ENCODE assay signal across 8 cellular contexts in the genomic region with DNA sequence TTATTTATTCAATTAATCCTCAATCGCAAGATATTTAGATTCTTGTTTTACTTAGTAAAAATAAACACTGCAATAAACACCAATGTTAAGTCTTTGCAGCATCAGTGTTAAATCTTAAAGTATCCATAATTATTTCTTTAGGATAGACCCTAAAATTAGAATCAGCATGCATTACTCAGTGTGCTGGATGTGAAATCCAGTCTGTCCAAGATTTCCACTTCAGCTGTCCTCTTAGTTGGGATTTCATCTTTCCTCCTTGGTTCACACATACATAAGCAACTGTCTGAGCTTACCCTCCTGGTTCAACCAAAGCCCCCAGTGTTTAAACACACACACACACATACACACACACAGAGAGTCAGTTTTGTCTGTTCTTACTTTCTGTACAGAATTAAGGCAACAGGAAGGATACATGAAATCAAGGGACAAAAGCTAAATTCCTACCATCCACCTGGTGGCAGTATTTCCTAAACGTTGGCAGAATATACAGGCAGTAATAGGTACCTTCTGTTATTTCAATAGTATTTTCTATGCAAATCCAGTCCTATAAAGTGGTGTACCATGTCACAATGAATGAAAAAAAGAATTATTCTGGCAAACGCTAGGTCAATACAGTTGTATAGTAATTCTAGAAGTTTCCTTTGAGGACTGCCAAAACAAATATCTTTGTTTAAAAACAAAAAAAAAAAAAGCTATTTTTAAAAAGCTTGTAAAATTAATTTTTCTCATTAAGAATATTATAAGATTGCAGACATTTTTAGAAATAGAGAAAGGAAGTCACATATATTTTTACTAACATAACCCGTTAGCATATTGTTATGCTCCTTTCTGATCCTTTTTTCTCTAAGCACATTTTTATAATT. TPM values are rescaled to one million over a fixed set of nuclear protein-coding genes. Genes with fewer than 3 reads are reported as not detected.
DNase-seq lines count a peak whose midpoint lies in the region; ATAC-seq and TF ChIP-seq lines count a peak whose summit lies in the region.

No MANE protein-coding gene starts in this region.

- no peak overlapping the region for H2AFZ ChIP-seq in OCI-LY7 (ENCODE audit: low read length)
- H2AFZ ChIP-seq in parathyroid adenoma = no peak overlapping the region

- TF ChIP-seq CTCF in LNCAP (IDR thresholded peaks at IDR 0.05) (peak; percentile 79), OCI-LY7 (conservative IDR thresholded peaks at IDR 0.05; ENCODE audit: low read length) (peak; percentile 94), parathyroid adenoma (IDR thresholded peaks at IDR 0.05) (peak; percentile 68)

- H3K27ac Mint-ChIP-seq in activated naive CD4-positive, alpha-beta T cell treated with anti-CD3 and anti-CD28 coated beads, Interleukin-2, amount 10 ng/mL, durations not matched to agents 7 days and 5 days = no peak overlapping the region

- no peak overlapping the region for H3K4me2 ChIP-seq in OCI-LY7 (ENCODE audit: low read length)
- no peak overlapping the region for H3K4me2 ChIP-seq in parathyroid adenoma (ENCODE audit: low read length)

- no peak overlapping the region for H3K9ac ChIP-seq in parathyroid adenoma

- peaks cover 13% of the 10 kb centered on the region for H3K27me3 Mint-ChIP-seq in activated naive CD4-positive, alpha-beta T cell treated with anti-CD3 and anti-CD28 coated beads, Interleukin-2, amount 10 ng/mL, durations not matched to agents 7 days and 5 days

- CTCF ChIA-PET in OCI-LY7 (lab: Charles Lee; ENCODE audit: unreplicated experiment) = no interaction called here
- CTCF ChIA-PET in activated naive CD4-positive, alpha-beta T cell treated with anti-CD3 and anti-CD28 coated beads, Interleukin-2, amount 10 ng/mL, durations not matched to agents 7 days and 5 days (lab: Charles Lee) = interaction anchor here (0.6 to 8.6 kb wide), 29 partner anchors 9 to 427 kb away, joined by 3 to 190 read pairs (median 4); a partner anchor contains a TSS

- BruUV-seq in OCI-LY7 (replicated peaks; lab: Mats Ljungman, UMichigan) = no TSS peak

- no peaks in the 10 kb centered on the region for H3K9me2 ChIP-seq in OCI-LY7 (ENCODE audit: insufficient read depth, low read length)

- POLR2A ChIA-PET in OCI-LY7 (lab: Charles Lee) = interaction anchor here (0.6 to 0.8 kb wide), 3 partner anchors 38 to 427 kb away, joined by 3 read pairs; no protein-coding TSS in a partner anchor

- no peaks in the 10 kb centered on the region for H3K36me3 Mint-ChIP-seq in activated naive CD4-positive, alpha-beta T cell treated with anti-CD3 and anti-CD28 coated beads, Interleukin-2, amount 10 ng/mL, durations not matched to agents 7 days and 5 days

- H3K79me2 ChIP-seq in OCI-LY7 (ENCODE audit: insufficient read depth, low read depth, low read length) (no peaks in the 10 kb centered on the region), parathyroid adenoma (no peaks in the 10 kb centered on the region)

- no peak overlapping the region for H3K27ac ChIP-seq in OCI-LY7 (ENCODE audit: low read depth, low read length, poor library complexity, severe bottlenecking)
- no peak overlapping the region for H3K27ac ChIP-seq in parathyroid adenoma

- no peaks in the 10 kb centered on the region for H3K27me3 ChIP-seq in parathyroid adenoma (ENCODE audit: control insufficient read depth, insufficient read depth, low read length)

- H3K36me3 ChIP-seq in OCI-LY7 (ENCODE audit: insufficient read depth, low read length) = no peaks in the 10 kb centered on the region
- no peaks in the 10 kb centered on the region for H3K36me3 ChIP-seq in parathyroid adenoma (ENCODE audit: control insufficient read depth, insufficient read depth, low read length)

- intact Hi-C loops in OCI-LY7 (cut with micrococcal nuclease; ENCODE audit: unreplicated experiment) = loop anchor here (1.0 to 10.0 kb wide), 3 partner anchors 85 to 255 kb away; a partner anchor contains a TSS

- no peaks in the 10 kb centered on the region for H3K9me3 ChIP-seq in OCI-LY7 (ENCODE audit: low read length)
- H3K9me3 ChIP-seq in parathyroid adenoma (ENCODE audit: control insufficient read depth, low read length) = no peaks in the 10 kb centered on the region

- ATAC-seq in GM18861 (IDR thresholded peaks at IDR 0.05; ENCODE audit: unreplicated experiment) (peak; percentile 72), HG02840 (IDR thresholded peaks at IDR 0.05; ENCODE audit: low FRiP score, unreplicated experiment) (no peak)

- H3K4me1 Mint-ChIP-seq in activated naive CD4-positive, alpha-beta T cell treated with anti-CD3 and anti-CD28 coated beads, Interleukin-2, amount 10 ng/mL, durations not matched to agents 7 days and 5 days = no peaks in the 10 kb centered on the region

- no peaks in the 10 kb centered on the region for H3K9me3 Mint-ChIP-seq in activated naive CD4-positive, alpha-beta T cell treated with anti-CD3 and anti-CD28 coated beads, Interleukin-2, amount 10 ng/mL, durations not matched to agents 7 days and 5 days

- no peak overlapping the region for H3K4me3 Mint-ChIP-seq in activated naive CD4-positive, alpha-beta T cell treated with anti-CD3 and anti-CD28 coated beads, Interleukin-2, amount 10 ng/mL, durations not matched to agents 7 days and 5 days

- H3K4me3 ChIP-seq in OCI-LY7 (ENCODE audit: low read depth, low read length, poor library complexity, severe bottlenecking) (no peak overlapping the region), parathyroid adenoma (ENCODE audit: low read depth, low read length) (no peak overlapping the region)

- H3K4me1 ChIP-seq in OCI-LY7 (ENCODE audit: insufficient read depth, low read length, poor library complexity, severe bottlenecking) (peaks cover 4% of the 10 kb centered on the region), parathyroid adenoma (no peaks in the 10 kb centered on the region)

- peak; percentile 90 for DNase-seq in Ammon's horn (ENCODE audit: low spot score)
- peak; percentile 66 for DNase-seq in OCI-LY7 (ENCODE audit: low spot score)
- DNase-seq in activated naive CD4-positive, alpha-beta T cell treated with anti-CD3 and anti-CD28 coated beads, Interleukin-2, amount 10 ng/mL, durations not matched to agents 7 days and 5 days = peak; percentile 58
- peak; percentile 69 for DNase-seq in glomerular visceral epithelial cell (ENCODE audit: extremely low spot score)

- no peaks in the 10 kb centered on the region for H4K20me1 ChIP-seq in OCI-LY7 (ENCODE audit: insufficient read depth, low read length)

RNA-seq across cellular contexts. Expression of a gene that starts 27.3 kb away (rescaled TPM):
- 0.33 and 0.47 TPM in 2 replicates for total RNA-seq in OCI-LY7 (2014; rRNA removed; shearing (Covaris generic))
- total RNA-seq in OCI-LY7 (2022) = 0.32 and 0.35 TPM in 2 replicates

RNA-seq across cellular contexts. Expression of a gene that starts 31.4 kb away (rescaled TPM):
- not detected in 2 replicates for total RNA-seq in OCI-LY7 (2014; rRNA removed; shearing (Covaris generic))
- total RNA-seq in OCI-LY7 (2022) = not detected in 2 replicates
